In the genomic region with DNA sequence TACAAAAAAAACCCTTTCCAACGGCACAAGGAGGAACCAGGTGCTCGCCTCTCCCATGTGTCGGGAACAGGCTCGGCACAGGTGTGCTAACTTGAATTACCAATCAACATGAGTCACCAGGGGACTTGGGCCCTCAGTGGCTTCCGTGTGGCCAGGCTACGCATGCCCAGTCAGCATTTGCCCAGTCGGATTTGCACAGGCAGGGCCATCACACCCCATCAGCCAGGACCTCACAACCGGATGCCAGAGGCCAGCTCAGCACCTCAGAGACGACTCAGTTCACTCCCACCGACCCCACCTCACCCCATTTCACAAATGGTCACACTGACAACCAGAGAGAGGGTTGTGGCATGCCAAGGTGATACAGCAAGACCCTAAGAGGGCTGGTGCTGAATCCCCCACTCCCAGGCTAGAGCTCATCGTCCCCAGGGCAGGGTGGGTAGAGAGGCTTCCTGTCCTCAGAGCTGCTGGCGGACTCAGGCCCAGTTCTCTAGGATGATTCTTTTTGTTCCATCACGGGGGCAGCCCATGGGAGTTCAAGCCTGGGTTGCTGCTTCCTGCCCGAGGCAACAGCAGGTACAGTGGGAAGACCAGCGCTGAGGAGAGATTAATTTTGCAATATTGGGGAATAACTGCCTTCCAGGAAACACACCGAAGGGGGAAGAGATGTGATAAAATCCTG, we compare ENCODE assay signal across 11 cellular contexts. TPM values are rescaled to one million over a fixed set of nuclear protein-coding genes. Genes with fewer than 3 reads are reported as not detected.
DNase-seq lines count a peak whose midpoint lies in the region; ATAC-seq and TF ChIP-seq lines count a peak whose summit lies in the region.
"Had no signal": no experiment of that assay in that cellular context is flagged by ENCODE, and none has a peak within 500 bp of the region (broad histone marks: within the 10 kb centered on the region; RNA-seq: fewer than 3 reads in every experiment).

No MANE protein-coding gene starts in this region.

- H3K4me2 ChIP-seq in PC-9 = peak overlapping the region; percentile 51

- no peak overlapping the region for H3K4me3 ChIP-seq in CD8-positive, alpha-beta T cell (ENCODE audit: low read depth, low read length)
- no peak overlapping the region for H3K4me3 ChIP-seq in PC-9

- intact Hi-C loops in CD8-positive, alpha-beta T cell (cut with DNase I, micrococcal nuclease) = no loop called here
- intact Hi-C loops in PC-9 (cut with micrococcal nuclease; ENCODE audit: unreplicated experiment) = loop anchor here (1.0 to 2.0 kb wide), 2 partner anchors 13 to 28 kb away; a partner anchor contains a TSS

- no peaks in the 10 kb centered on the region for H3K36me3 ChIP-seq in CD8-positive, alpha-beta T cell (ENCODE audit: insufficient read depth, low read length)
- H3K36me3 ChIP-seq in PC-9 (ENCODE audit: low read depth) = peaks cover 34% of the 10 kb centered on the region

- H4K20me1 ChIP-seq in PC-9 (ENCODE audit: insufficient read depth) = peaks cover 44% of the 10 kb centered on the region

- H3K27me3 ChIP-seq in CD8-positive, alpha-beta T cell (ENCODE audit: insufficient read depth, low read length) = no peaks in the 10 kb centered on the region
- no peaks in the 10 kb centered on the region for H3K27me3 ChIP-seq in PC-9 (ENCODE audit: insufficient read depth, low read depth)

- no peaks in the 10 kb centered on the region for H3K9me2 ChIP-seq in PC-9 (ENCODE audit: insufficient read depth)

- no peaks in the 10 kb centered on the region for H3K9me3 ChIP-seq in CD8-positive, alpha-beta T cell (ENCODE audit: low read length)
- H3K9me3 ChIP-seq in PC-9 (ENCODE audit: insufficient read depth, low read depth) = 0 out of 2 replicates have a peak, but pooled peaks cover 7% of the 10 kb centered on the region

- H3K4me1 ChIP-seq in CD8-positive, alpha-beta T cell (ENCODE audit: insufficient read depth, low read length) = peaks cover 82% of the 10 kb centered on the region
- H3K4me1 ChIP-seq in PC-9 (replicated peaks; ENCODE audit: insufficient read depth) = peaks cover 52% of the 10 kb centered on the region

- H3K4me3 Mint-ChIP-seq in CD8-positive, alpha-beta T cell = peak overlapping the region; percentile 63
- no peak overlapping the region for H3K4me3 Mint-ChIP-seq in progenitor cell of endocrine pancreas (ENCODE audit: low read depth)

- peak overlapping the region; percentile 9 for H3K27ac ChIP-seq in CD8-positive, alpha-beta T cell (ENCODE audit: low read depth, low read length)
- H3K27ac ChIP-seq in PC-9 = peak overlapping the region; percentile 77

- POLR2A ChIA-PET in CD8-positive, alpha-beta T cell (lab: Charles Lee) = interaction anchor here (1.2 to 2.3 kb wide), 2 partner anchors 12 to 48 kb away, joined by 3 to 6 read pairs; no protein-coding TSS in a partner anchor
- POLR2A ChIA-PET in PC-9 (lab: Charles Lee; ENCODE audit: unreplicated experiment) = interaction anchor here (0.6 kb wide), 1 partner anchor 11 kb away, joined by 4 read pairs; no protein-coding TSS in a partner anchor

- H3K36me3 Mint-ChIP-seq in CD8-positive, alpha-beta T cell = peaks cover 31% of the 10 kb centered on the region
- H3K36me3 Mint-ChIP-seq in progenitor cell of endocrine pancreas (ENCODE audit: insufficient read depth) = peaks cover 12% of the 10 kb centered on the region

- H3K27ac Mint-ChIP-seq in CD8-positive, alpha-beta T cell = peak overlapping the region; percentile 92
- peak overlapping the region; percentile 29 for H3K27ac Mint-ChIP-seq in progenitor cell of endocrine pancreas

- H3K9me3 Mint-ChIP-seq in CD8-positive, alpha-beta T cell = peaks cover 4% of the 10 kb centered on the region
- peaks cover 5% of the 10 kb centered on the region for H3K9me3 Mint-ChIP-seq in progenitor cell of endocrine pancreas (ENCODE audit: low read depth)

- CTCF ChIA-PET in CD8-positive, alpha-beta T cell (lab: Charles Lee) = interaction anchor here (0.7 to 5.3 kb wide), 3 partner anchors 12 to 146 kb away, joined by 4 to 26 read pairs (median 5); no protein-coding TSS in a partner anchor
- CTCF ChIA-PET in PC-9 (lab: Charles Lee) = interaction anchor here (0.8 kb wide), 1 partner anchor 12 kb away, joined by 4 read pairs; no protein-coding TSS in a partner anchor

- peaks cover 33% of the 10 kb centered on the region for H3F3A ChIP-seq in PC-9 (ENCODE audit: insufficient read depth, low read depth)

- TSS peak; percentile 15 for BruUV-seq in PC-9 (replicated peaks; lab: Mats Ljungman, UMichigan)

- ATAC-seq in CD8-positive, alpha-beta T cell = no peak
- no peak for ATAC-seq in GM18861 (IDR thresholded peaks at IDR 0.05; ENCODE audit: unreplicated experiment)

- peaks cover 94% of the 10 kb centered on the region for H3K79me2 ChIP-seq in PC-9 (ENCODE audit: low read depth)

- H3K27me3 Mint-ChIP-seq in CD8-positive, alpha-beta T cell (ENCODE audit: low read depth) = no peaks in the 10 kb centered on the region
- H3K27me3 Mint-ChIP-seq in progenitor cell of endocrine pancreas = no peaks in the 10 kb centered on the region

- peak in 3 of 7 experiments; percentile 30 to 50 (median 38) for DNase-seq in CD8-positive, alpha-beta T cell
- DNase-seq in PC-9 = peak; percentile 79 to 96
- peak; percentile 20 for DNase-seq in ecto neural progenitor cell (ENCODE audit: low spot score)
- no peak for DNase-seq in progenitor cell of endocrine pancreas (ENCODE audit: low spot score, unreplicated experiment)
- no peak for DNase-seq in T1000 (lab: John Stamatoyannopoulos, UW)
- no peak for DNase-seq in NCI-H1436 (lab: John Stamatoyannopoulos, UW)
- no peak for DNase-seq in NCI-H345 treated with DMSO at 0.1 percent for 48 hours (lab: John Stamatoyannopoulos, UW; ENCODE audit: unreplicated experiment)
- DNase-seq: DMS79, NCI-H1694 treated with DMSO at 0.1 percent for 48 hours, SIG-M5 had no signal

- TF ChIP-seq CTCF in CD8-positive, alpha-beta T cell (IDR thresholded peaks at IDR 0.05) = no peak
- no peak for TF ChIP-seq CTCF in PC-9 (conservative IDR thresholded peaks at IDR 0.05)
- no peak for TF ChIP-seq CTCF in progenitor cell of endocrine pancreas (IDR thresholded peaks at IDR 0.05; ENCODE audit: unreplicated experiment)

- H2AFZ ChIP-seq in PC-9 = no peak overlapping the region

- H3K4me1 Mint-ChIP-seq in CD8-positive, alpha-beta T cell (ENCODE audit: low read depth) = peaks cover 82% of the 10 kb centered on the region
- peaks cover 26% of the 10 kb centered on the region for H3K4me1 Mint-ChIP-seq in progenitor cell of endocrine pancreas (ENCODE audit: low read depth)

RNA-seq across cellular contexts. Expression of a gene that starts 13.6 kb away (rescaled TPM):
- 100 to 1,000 TPM; 136 to 141 TPM for total RNA-seq in CD8-positive, alpha-beta T cell
- total RNA-seq in PC-9 (2021) (287 and 318 TPM in 2 replicates), progenitor cell of endocrine pancreas (120 and 126 TPM in 2 replicates)

RNA-seq across cellular contexts. Expression of a gene that starts 59.2 kb away (rescaled TPM):
- total RNA-seq in CD8-positive, alpha-beta T cell = not detected
- 2.1 TPM in 1 of 2 replicates, not detected in the other for total RNA-seq in PC-9 (2021)
- total RNA-seq in progenitor cell of endocrine pancreas = 0.79 and 1.6 TPM in 2 replicates

Comparison
In these comparisons a context has a peak if more than half of its experiments do, and no peak if none do; other contexts are left out.
1. DNase-seq: peak in PC-9 (2 of 2) and ecto neural progenitor cell (single experiment); none in progenitor cell of endocrine pancreas (single experiment), T1000 (single experiment), NCI-H1436 (single experiment) and NCI-H345 treated with DMSO at 0.1 percent for 48 hours (single experiment).